21 cellular contexts compared by ENCODE assay signal in the genomic region with DNA sequence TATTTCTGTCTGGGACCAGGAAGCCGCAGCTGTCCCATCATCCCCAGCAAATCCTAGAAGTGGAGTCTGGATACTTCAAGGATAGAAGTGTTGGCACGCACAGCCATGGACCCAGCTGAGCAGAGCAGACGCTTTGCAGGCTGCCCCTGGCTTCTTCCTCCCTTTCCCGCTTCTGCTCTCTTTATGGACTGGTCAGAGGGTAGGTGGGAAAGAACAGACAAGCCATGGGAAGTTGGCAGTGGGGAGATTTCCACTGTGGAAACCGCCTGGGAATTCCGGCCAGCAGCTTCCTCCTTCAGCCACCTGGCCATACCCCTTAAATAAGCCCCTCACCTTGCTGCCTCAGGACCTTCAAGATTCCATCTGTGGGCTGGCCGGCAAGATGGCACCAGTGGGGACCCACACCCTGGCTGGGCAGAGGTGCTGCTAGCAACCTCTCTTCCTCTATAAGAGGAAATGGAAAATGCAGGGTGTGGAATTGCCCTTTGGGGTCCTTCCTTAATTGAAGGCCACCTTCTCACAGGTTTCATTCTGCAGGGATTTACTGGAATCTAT. TPM values are rescaled to one million over a fixed set of nuclear protein-coding genes. Genes with fewer than 3 reads are reported as not detected.
"Had no signal": no experiment of that assay in that cellular context is flagged by ENCODE, and none has a peak within 500 bp of the region (broad histone marks: within the 10 kb centered on the region; RNA-seq: fewer than 3 reads in every experiment).

No MANE protein-coding gene starts in this region.

- ATAC-seq: left ventricle myocardium superior, right cardiac atrium had no signal

- H3K9me3 Mint-ChIP-seq: activated CD4-positive, alpha-beta T cell treated with anti-CD3 and anti-CD28 coated beads, Interleukin-2, amount 10 ng/mL, durations not matched to agents 24 days and 14 days; neural crest cell; T-helper 2 cell treated with Interferon-gamma antibody and Interleukin-4, amounts not matched to agents 5 μg/mL and 100 μg/mL, for 36 hours had no signal

- H3K4me3 Mint-ChIP-seq: activated CD4-positive, alpha-beta T cell treated with anti-CD3 and anti-CD28 coated beads, Interleukin-2, amount 10 ng/mL, durations not matched to agents 24 days and 14 days; neural crest cell; T-helper 2 cell treated with Interferon-gamma antibody and Interleukin-4, amounts not matched to agents 5 μg/mL and 100 μg/mL, for 36 hours had no signal

- H3K4me2 ChIP-seq: smooth muscle cell had no signal

- H3K27me3 Mint-ChIP-seq: activated CD4-positive, alpha-beta T cell treated with anti-CD3 and anti-CD28 coated beads, Interleukin-2, amount 10 ng/mL, durations not matched to agents 24 days and 14 days had no signal

- H3K9me3 ChIP-seq: esophagus squamous epithelium, prostate gland had no signal

- H3K27me3 ChIP-seq: esophagus squamous epithelium had no signal

- DNase-seq: activated CD4-positive, alpha-beta T cell treated with anti-CD3 and anti-CD28 coated beads, Interleukin-2, amount 10 ng/mL, durations not matched to agents 24 days and 14 days; activated CD4-positive, CD25-positive, alpha-beta regulatory T cell; activated naive CD4-positive, alpha-beta T cell; esophagus squamous epithelium; hippocampal formation; kidney; left ventricle myocardium superior; mesendoderm; right cardiac atrium; SW 1271 had no signal

- H3K27ac Mint-ChIP-seq: activated CD4-positive, alpha-beta T cell treated with anti-CD3 and anti-CD28 coated beads, Interleukin-2, amount 10 ng/mL, durations not matched to agents 24 days and 14 days; T-helper 2 cell treated with Interferon-gamma antibody and Interleukin-4, amounts not matched to agents 5 μg/mL and 100 μg/mL, for 36 hours had no signal

- H3K4me1 ChIP-seq: prostate gland had no signal

- H3K4me1 Mint-ChIP-seq: neural crest cell had no signal

- H3K4me3 ChIP-seq: esophagus squamous epithelium, prostate gland, smooth muscle cell had no signal

- H3K27ac ChIP-seq: esophagus squamous epithelium, prostate gland had no signal

RNA-seq across cellular contexts. Expression of a gene that starts 49.7 kb away (rescaled TPM):
- total RNA-seq: activated CD4-positive, alpha-beta T cell treated with anti-CD3 and anti-CD28 coated beads, Interleukin-2, amount 10 ng/mL, durations not matched to agents 24 days and 14 days; endothelial cell of umbilical vein; esophagus squamous epithelium; fibroblast of villous mesenchyme; kidney; neural crest cell; osteoblast; prostate gland; SK-MEL-5; smooth muscle cell; urinary bladder had no signal
- polyA plus RNA-seq: adipose tissue, endothelial cell of umbilical vein, right cardiac atrium, smooth muscle cell, thymus, urinary bladder had no signal
